ENCODE assay signal across 8 cellular contexts in genomic region chr3:129428382-129429079, GRCh38. TPM values are rescaled to one million over a fixed set of nuclear protein-coding genes. Genes with fewer than 3 reads are reported as not detected.
DNase-seq lines count a peak whose midpoint lies in the region; ATAC-seq and TF ChIP-seq lines count a peak whose summit lies in the region.

Gene EFCAB12, minus strand, starts transcription at chr3:129428636. Its CDS starts 148 bp downstream, at chr3:129428488.

- no peaks in the 10 kb centered on the region for H3K9me3 ChIP-seq in mononuclear cell (ENCODE audit: low read depth, low read length)

- no peaks in the 10 kb centered on the region for H3K27me3 ChIP-seq in mononuclear cell (ENCODE audit: insufficient read depth, low read length)

- H3K4me3 ChIP-seq in epithelial cell of esophagus (ENCODE audit: low read length): peak within 1 kb of the TSS; percentile 65
- H3K4me3 ChIP-seq in mononuclear cell (ENCODE audit: low read length): peak within 1 kb of the TSS; percentile 33

- no peak for TF ChIP-seq CTCF in epithelial cell of esophagus (IDR thresholded peaks at IDR 0.05; ENCODE audit: insufficient read depth, low read depth, low read length, missing control alignments)

- DNase-seq in AG20443 (ENCODE audit: low spot score): peak; percentile 98
- DNase-seq in GM19238 (ENCODE audit: insufficient read length, low spot score): peak; percentile 73
- DNase-seq in NCI-H82 (lab: John Stamatoyannopoulos, UW): peak; percentile 99
- DNase-seq in activated T-cell treated with anti-CD3 and anti-CD28 coated beads for 48 hours (ENCODE audit: low read depth): peak; percentile 88
- DNase-seq in epithelial cell of esophagus (ENCODE audit: low read depth): peak; percentile 94
- DNase-seq in stimulated activated CD8-positive, alpha-beta memory T cell treated with anti-CD3 and anti-CD28 coated beads, Interleukin-15, amount 100 ng/mL, for 4 hours (ENCODE audit: low read depth in 2 of 2): peak; percentile 65 to 73

- ATAC-seq in HG03439 (IDR thresholded peaks at IDR 0.05; ENCODE audit: unreplicated experiment): peak; percentile 73

- peaks cover 25% of the 10 kb centered on the region for H3K4me1 ChIP-seq in mononuclear cell (ENCODE audit: insufficient read depth, low read length)

RNA-seq across cellular contexts. Expression of gene EFCAB12, which starts in this region (rescaled TPM):
- total RNA-seq in mononuclear cell: 1.4 TPM

Comparison
In these comparisons a context has a peak if more than half of its experiments do, and no peak if none do; other contexts are left out.
1. Peak in every context shown above with its lines: DNase-seq, ATAC-seq and H3K4me3 ChIP-seq.